In the genomic region with DNA sequence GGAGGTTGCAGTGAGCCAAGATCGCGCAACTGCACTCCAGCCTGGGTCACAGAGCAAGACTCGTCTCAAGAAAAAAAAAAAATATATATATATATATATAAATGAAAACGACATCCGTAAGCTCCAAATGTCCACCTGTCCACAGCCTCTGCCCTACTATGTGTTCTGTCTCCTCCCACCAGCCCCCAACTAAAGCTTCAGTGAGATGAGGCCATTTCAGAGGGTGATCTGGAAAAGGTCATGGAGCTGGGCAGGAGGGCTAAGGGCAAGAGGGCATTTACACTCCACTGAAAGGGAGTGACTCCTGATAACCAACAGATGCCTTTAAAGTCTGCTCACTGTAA, we compare ENCODE assay signal across 10 cellular contexts. TPM values are rescaled to one million over a fixed set of nuclear protein-coding genes. Genes with fewer than 3 reads are reported as not detected.
DNase-seq lines count a peak whose midpoint lies in the region; ATAC-seq and TF ChIP-seq lines count a peak whose summit lies in the region.
"Had no signal": no experiment of that assay in that cellular context is flagged by ENCODE, and none has a peak within 500 bp of the region (broad histone marks: within the 10 kb centered on the region; RNA-seq: fewer than 3 reads in every experiment).

No MANE protein-coding gene starts in this region.

- intact Hi-C loops in right lobe of liver (cut with DNase I) (no loop called here), tibial artery (cut with DNase I; ENCODE audit: low total_unique reads) (loop anchor here (10.0 kb wide), 1 partner anchor 222 kb away; no protein-coding TSS in a partner anchor)

- ATAC-seq in right lobe of liver = peak in 2 of 4 donors; percentile 0 to 3
- ATAC-seq in GM21825 (IDR thresholded peaks at IDR 0.05; ENCODE audit: unreplicated experiment) = no peak
- ATAC-seq: stimulated activated memory B cell treated with anti-CD40 and anti-IgM and Interleukin-4, amounts not matched to agents 10 μg/mL and 1 μg/mL and 100 μg/mL, for 72 hours had no signal

- H3K9me3 ChIP-seq in right lobe of liver = no peaks in the 10 kb centered on the region
- no peaks in the 10 kb centered on the region for H3K9me3 ChIP-seq in tibial artery

- H3K27ac ChIP-seq in right lobe of liver = peak overlapping the region in 2 of 3 donors; percentile 88 to 93
- peak overlapping the region; percentile 95 to 96 for H3K27ac ChIP-seq in tibial artery

- H3K4me3 ChIP-seq in NB4 (ENCODE audit: low read depth, low read length) (peak overlapping the region; percentile 91), choroid plexus epithelial cell (ENCODE audit: low read depth, low read length) (peak overlapping the region; percentile 92), right lobe of liver (peak overlapping the region; percentile 63 to 97 (median 79)), tibial artery (peak overlapping the region; percentile 69 to 81)

- no peak for TF ChIP-seq POLR2A in NB4 (IDR thresholded peaks at IDR 0.05; ENCODE audit: extremely low read depth, insufficient read length)
- no peak for TF ChIP-seq POLR2A in right lobe of liver (IDR thresholded peaks at IDR 0.05)

- TF ChIP-seq CTCF in NB4 (IDR thresholded peaks at IDR 0.05; ENCODE audit: low read depth, low read length) = no peak
- TF ChIP-seq CTCF in choroid plexus epithelial cell (conservative IDR thresholded peaks at IDR 0.05; ENCODE audit: low read depth, low read length) = no peak
- TF ChIP-seq CTCF in right lobe of liver (IDR thresholded peaks at IDR 0.05) = no peak
- TF ChIP-seq CTCF in tibial artery (IDR thresholded peaks at IDR 0.05) = no peak

- no peaks in the 10 kb centered on the region for H3K27me3 ChIP-seq in right lobe of liver
- no peaks in the 10 kb centered on the region for H3K27me3 ChIP-seq in tibial artery

- DNase-seq in NB4 (ENCODE audit: low read depth) = no peak
- no peak for DNase-seq in choroid plexus epithelial cell (ENCODE audit: low read depth)
- no peak for DNase-seq in right lobe of liver
- no peak for DNase-seq in tibial artery
- no peak for DNase-seq in SHP77 (lab: John Stamatoyannopoulos, UW)
- no peak for DNase-seq in DMS153 treated with DMSO at 0.1 percent for 48 hours (lab: John Stamatoyannopoulos, UW; ENCODE audit: unreplicated experiment)
- DNase-seq: cerebellar nuclear complex, NCI-H2171 treated with DMSO at 0.1 percent for 48 hours had no signal

- H3K4me1 ChIP-seq in right lobe of liver (peaks cover 0 to 55% (median 16%) of the 10 kb centered on the region in 4 donors), tibial artery (peaks cover 0 to 74% (median 63%) of the 10 kb centered on the region in 4 donors)

- WGBS in right lobe of liver (ENCODE audit: insufficient coverage, low coverage, low lambda C conversion rate, missing lambda C conversion rate) = 56% methylated on average over 5 of the region's 5 CpGs

- no peaks in the 10 kb centered on the region for H3K36me3 ChIP-seq in right lobe of liver
- no peaks in the 10 kb centered on the region for H3K36me3 ChIP-seq in tibial artery

RNA-seq across cellular contexts. Expression of gene SPRY4, which starts 2.4 kb away (rescaled TPM):
- total RNA-seq in right lobe of liver = 10 to 100 TPM in 2 of 6 experiments, 1 to 10 TPM in 4; 3.9 to 11.6 (median 7.3) TPM
